ENCODE assay signal across 15 cellular contexts in genomic region chr20:63126876-63127699, GRCh38.
"Had no signal": no experiment of that assay in that cellular context is flagged by ENCODE, and none has a peak within 500 bp of the region (broad histone marks: within the 10 kb centered on the region; RNA-seq: fewer than 3 reads in every experiment).

No MANE protein-coding gene starts in this region.

- H3K4me3 Mint-ChIP-seq: activated B cell treated with CpG ODN at 0.5 μM for 24 hours; activated CD8-positive, alpha-beta T cell treated with anti-CD3 and anti-CD28 coated beads, Interleukin-2, amount 10 ng/mL, durations not matched to agents 7 days and 5 days; naive B cell; stimulated activated naive CD8-positive, alpha-beta T cell treated with anti-CD3 and anti-CD28 coated beads, Interleukin-15, amount 100 ng/mL, for 72 hours had no signal

- DNase-seq: activated B cell treated with CpG ODN at 0.5 μM for 24 hours; activated CD4-positive, alpha-beta T cell treated with anti-CD3 and anti-CD28 coated beads for 48 hours; activated CD8-positive, alpha-beta T cell treated with anti-CD3 and anti-CD28 coated beads, Interleukin-2, amount 10 ng/mL, durations not matched to agents 7 days and 5 days; activated naive CD4-positive, alpha-beta T cell treated with Interleukin-2 at 50 U/mL for 16 hours; hippocampal formation; midbrain; naive B cell; stimulated activated naive CD8-positive, alpha-beta T cell treated with anti-CD3 and anti-CD28 coated beads, Interleukin-15, amount 100 ng/mL, for 72 hours; T-helper 2 cell; testis; uterus had no signal

- H3K9me3 ChIP-seq: neutrophil, SJCRH30, testis, uterus had no signal

- H3K36me3 ChIP-seq: neutrophil, SJCRH30, uterus had no signal

- H3K9me3 Mint-ChIP-seq: activated B cell treated with CpG ODN at 0.5 μM for 24 hours; stimulated activated naive CD8-positive, alpha-beta T cell treated with anti-CD3 and anti-CD28 coated beads, Interleukin-15, amount 100 ng/mL, for 72 hours had no signal

- H3K27ac Mint-ChIP-seq: activated B cell treated with CpG ODN at 0.5 μM for 24 hours; activated CD8-positive, alpha-beta T cell treated with anti-CD3 and anti-CD28 coated beads, Interleukin-2, amount 10 ng/mL, durations not matched to agents 7 days and 5 days; stimulated activated naive CD8-positive, alpha-beta T cell treated with anti-CD3 and anti-CD28 coated beads, Interleukin-15, amount 100 ng/mL, for 72 hours had no signal

- H3K4me1 Mint-ChIP-seq: activated B cell treated with CpG ODN at 0.5 μM for 24 hours; naive B cell; stimulated activated naive CD8-positive, alpha-beta T cell treated with anti-CD3 and anti-CD28 coated beads, Interleukin-15, amount 100 ng/mL, for 72 hours had no signal

- ATAC-seq: activated CD8-positive, alpha-beta T cell treated with anti-CD3 and anti-CD28 coated beads, Interleukin-2, amount 10 ng/mL, durations not matched to agents 7 days and 5 days; stimulated activated naive CD8-positive, alpha-beta T cell treated with anti-CD3 and anti-CD28 coated beads, Interleukin-15, amount 100 ng/mL, for 72 hours had no signal

- H3K4me1 ChIP-seq: SJCRH30, testis, uterus had no signal

- H3K4me3 ChIP-seq: lung, SJCRH30, smooth muscle cell, testis, uterus had no signal

- H3K27me3 ChIP-seq: testis, uterus had no signal

- H3K27ac ChIP-seq: neutrophil, SJCRH30, testis, uterus had no signal
